Comparison of ENCODE assay signal across 15 cellular contexts in genomic region chr11:1813356-1813755, GRCh38. TPM values are rescaled to one million over a fixed set of nuclear protein-coding genes. Genes with fewer than 3 reads are reported as not detected.
"Had no signal": no experiment of that assay in that cellular context is flagged by ENCODE, and none has a peak within 500 bp of the region (broad histone marks: within the 10 kb centered on the region; RNA-seq: fewer than 3 reads in every experiment).

No MANE protein-coding gene starts in this region.

RNA-seq across cellular contexts. Expression of gene SYT8, which starts 21.4 kb away (rescaled TPM):
- total RNA-seq: activated B cell treated with CpG ODN at 0.5 μM for 24 hours; activated CD4-positive, alpha-beta memory T cell treated with anti-CD3 and anti-CD28 coated beads for 36 hours; activated CD4-positive, alpha-beta memory T cell treated with anti-CD3 and anti-CD28 coated beads, Interleukin-2, amount 10 ng/mL, durations not matched to agents 7 days and 5 days; activated CD4-positive, alpha-beta T cell treated with anti-CD3 and anti-CD28 coated beads for 36 hours; activated CD4-positive, alpha-beta T cell treated with anti-CD3 and anti-CD28 coated beads, Interleukin-2, amount 10 ng/mL, durations not matched to agents 24 days and 14 days; activated CD4-positive, alpha-beta T cell treated with anti-CD3 and anti-CD28 coated beads, Interleukin-2, amount 10 ng/mL, durations not matched to agents 7 days and 5 days; activated CD8-positive, alpha-beta memory T cell treated with anti-CD3 and anti-CD28 coated beads for 36 hours; activated CD8-positive, alpha-beta memory T cell treated with anti-CD3 and anti-CD28 coated beads, Interleukin-2, amount 10 ng/mL, durations not matched to agents 7 days and 5 days; activated CD8-positive, alpha-beta T cell treated with anti-CD3 and anti-CD28 coated beads for 36 hours; activated CD8-positive, alpha-beta T cell treated with anti-CD3 and anti-CD28 coated beads, Interleukin-2, amount 10 ng/mL, durations not matched to agents 7 days and 5 days; T-cell; T-helper 1 cell treated with Interleukin-12 subunit alpha and Interleukin-12 subunit beta and Interleukin-4 antibody, amounts not matched to agents 30 ng/mL and 1 ng/mL, for 36 hours; T-helper 17 cell; T-helper 2 cell treated with Interferon-gamma antibody and Interleukin-4, amounts not matched to agents 100 ng/mL and 5 ng/mL, for 36 hours had no signal

RNA-seq across cellular contexts. Expression of gene TNNI2, which starts 25.4 kb away (rescaled TPM):
- total RNA-seq: activated CD4-positive, alpha-beta memory T cell treated with anti-CD3 and anti-CD28 coated beads for 36 hours; activated CD4-positive, alpha-beta T cell treated with anti-CD3 and anti-CD28 coated beads for 36 hours; activated CD4-positive, alpha-beta T cell treated with anti-CD3 and anti-CD28 coated beads, Interleukin-2, amount 10 ng/mL, durations not matched to agents 24 days and 14 days; activated CD4-positive, alpha-beta T cell treated with anti-CD3 and anti-CD28 coated beads, Interleukin-2, amount 10 ng/mL, durations not matched to agents 7 days and 5 days; T-helper 1 cell treated with Interleukin-12 subunit alpha and Interleukin-12 subunit beta and Interleukin-4 antibody, amounts not matched to agents 30 ng/mL and 1 ng/mL, for 36 hours; T-helper 17 cell; WTC11 had no signal
